ENCODE assay signal across 8 cellular contexts in the genomic region with DNA sequence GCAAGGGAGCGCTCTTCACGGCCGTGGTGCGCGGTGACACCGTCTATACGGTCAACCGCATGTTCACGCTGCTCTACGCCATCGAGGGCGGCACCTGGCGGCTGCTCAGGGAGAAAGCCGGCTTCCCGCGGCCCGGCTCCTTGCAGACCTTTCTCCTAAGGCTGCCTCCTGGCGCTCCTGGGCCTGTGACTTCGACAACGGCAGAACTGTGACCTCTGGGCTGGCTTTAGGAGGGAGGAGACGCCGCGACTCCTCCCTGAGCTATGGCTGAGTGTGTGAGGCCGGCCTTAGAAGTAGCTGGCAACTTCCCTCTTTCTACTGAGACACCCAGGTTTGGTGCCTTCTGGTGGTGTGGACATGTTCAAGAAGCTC. TPM values are rescaled to one million over a fixed set of nuclear protein-coding genes. Genes with fewer than 3 reads are reported as not detected.
DNase-seq lines count a peak whose midpoint lies in the region; ATAC-seq, FAIRE-seq and TF ChIP-seq lines count a peak whose summit lies in the region.

No MANE protein-coding gene starts in this region.

- H3K4me3 ChIP-seq in A549 (no peak overlapping the region), MM.1S (ENCODE audit: low read length) (no peak overlapping the region), spleen (peak overlapping the region in 1 of 8 donors; percentile 38)

- no peaks in the 10 kb centered on the region for H4K20me1 ChIP-seq in MM.1S (ENCODE audit: insufficient read depth, low read length)

- ATAC-seq in A549 (peak; percentile 93 to 98), left ventricle myocardium superior (peak; percentile 60), HG02981 (IDR thresholded peaks at IDR 0.05; ENCODE audit: unreplicated experiment) (no peak)

- intact Hi-C loops in left ventricle myocardium superior (cut with micrococcal nuclease) (no loop called here), spleen (cut with DNase I; ENCODE audit: low total_unique reads) (no loop called here)

- WGBS in A549 (ENCODE audit: missing lambda C conversion rate), result 1% methylated on average over 11 of the region's 24 CpGs
- 9 to 22% (median 13%) methylated on average over 6 to 24 of the region's 24 CpGs for WGBS in spleen, 5 donors

- no peak for FAIRE-seq in A549 (lab: Jason Lieb, UNC)

- H3K36me3 ChIP-seq in MM.1S (replicated peaks; ENCODE audit: insufficient read depth, low read length), result no peaks in the 10 kb centered on the region
- H3K36me3 ChIP-seq in spleen, result no peaks in the 10 kb centered on the region

- no peak overlapping the region for H2AFZ ChIP-seq in MM.1S (ENCODE audit: low read length)

- H3K27me3 ChIP-seq in MM.1S (replicated peaks; ENCODE audit: insufficient read depth, low read length) (0 out of 2 replicates have a peak, but pooled peaks cover 3% of the 10 kb centered on the region), spleen (replicated peaks in 1 of 7) (peaks cover 0 to 54% (median 23%) of the 10 kb centered on the region in 7 donors)

- TF ChIP-seq EP300 in A549 (IDR thresholded peaks at IDR 0.05), result no peak

- POLR2A ChIA-PET in A549 (lab: Yijun Ruan, JAX), result no interaction called here

- H3K79me2 ChIP-seq in MM.1S (ENCODE audit: low read length), result no peaks in the 10 kb centered on the region

- H3F3A ChIP-seq in MM.1S (ENCODE audit: insufficient read depth, low read length), result no peaks in the 10 kb centered on the region

- no peak overlapping the region for H3K9ac ChIP-seq in MM.1S (ENCODE audit: low read length)

- H3K27ac ChIP-seq in A549, result peak overlapping the region; percentile 17 to 65; a peak in 5 of 6 replicates
- no peak overlapping the region for H3K27ac ChIP-seq in MM.1S (ENCODE audit: low read length)
- H3K27ac ChIP-seq in spleen, result no peak overlapping the region

- DNase-seq in A549 (ENCODE audit: low read depth in 1 of 2, low spot score in 1 of 2), result peak; percentile 91 to 92
- DNase-seq in MM.1S, result peak; percentile 41
- DNase-seq in activated effector memory CD4-positive, alpha-beta T cell treated with anti-CD3 and anti-CD28 coated beads, Interleukin-2, amount 50 U/mL, for 16 hours, result peak; percentile 82
- peak; percentile 87 for DNase-seq in left ventricle myocardium superior
- peak; percentile 82 for DNase-seq in spleen
- DNase-seq in medulla oblongata (ENCODE audit: extremely low spot score), result no peak
- DNase-seq in dedifferentiated amniotic fluid mesenchymal stem cell (ENCODE audit: extremely low spot score), result no peak

- H3K4me1 ChIP-seq in A549 (peaks cover 7% of the 10 kb centered on the region; the same call in 1 of the 3 replicates), MM.1S (ENCODE audit: low read length) (no peaks in the 10 kb centered on the region), spleen (peaks cover 3 to 26% (median 18%) of the 10 kb centered on the region in 6 donors)

- H3K9me3 ChIP-seq in A549 (no peaks in the 10 kb centered on the region), MM.1S (replicated peaks; ENCODE audit: insufficient read depth, low read length) (no peaks in the 10 kb centered on the region), spleen (no peaks in the 10 kb centered on the region)

- H3K9me2 ChIP-seq in MM.1S (replicated peaks; ENCODE audit: insufficient read depth, low read length), result no peaks in the 10 kb centered on the region

- TF ChIP-seq POLR2A in A549 (IDR thresholded peaks at IDR 0.05; ENCODE audit: low read length) (no peak), spleen (IDR thresholded peaks at IDR 0.05) (no peak)

- H3K4me2 ChIP-seq in A549, result peak overlapping the region; percentile 62
- no peak overlapping the region for H3K4me2 ChIP-seq in MM.1S (ENCODE audit: low read depth, low read length)

- TF ChIP-seq RAD21 in A549 (conservative IDR thresholded peaks at IDR 0.05 in 1 of 2, IDR thresholded peaks at IDR 0.05 in 1 of 2), result peak; percentile 84 to 95

- TF ChIP-seq CTCF in A549 (IDR thresholded peaks at IDR 0.05) (peak; percentile 93), MM.1S (IDR thresholded peaks at IDR 0.05; ENCODE audit: low read length) (peak; percentile 47), spleen (IDR thresholded peaks at IDR 0.05 in 8 of 11, conservative IDR thresholded peaks at IDR 0.05 in 3 of 11) (peak; percentile 15 to 67 (median 46))

- CTCF ChIA-PET in A549 (lab: Yijun Ruan, JAX), result interaction anchor here (0.5 to 32.9 kb wide), 40 partner anchors 8 to 638 kb away, joined by 3 to 1280 read pairs (median 5); partner anchors contain the start of genes MTFMT, PARP16, RASL12 and SLC51B

TF ChIP-seq in A549, 52 proteins besides CTCF, POLR2A, EP300 and RAD21 (continues in another document):
- 0 out of 2 replicates have a peak, but pooled peaks have one; percentile 44 for TF ChIP-seq TP53 (CRISPR knock-in tag; IDR thresholded peaks at IDR 0.05)
- TF ChIP-seq HOXB5 (CRISPR knock-in tag; IDR thresholded peaks at IDR 0.05), result peak; percentile 80; the same call in 1 of the 2 replicates
- TF ChIP-seq, protein P1, sequence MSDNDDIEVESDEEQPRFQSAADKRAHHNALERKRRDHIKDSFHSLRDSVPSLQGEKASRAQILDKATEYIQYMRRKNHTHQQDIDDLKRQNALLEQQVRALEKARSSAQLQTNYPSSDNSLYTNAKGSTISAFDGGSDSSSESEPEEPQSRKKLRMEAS (IDR thresholded peaks at IDR 0.05), result peak; percentile 98
- peak; percentile 100 for TF ChIP-seq SMC3 (IDR thresholded peaks at IDR 0.05)
- TF ChIP-seq, protein P2, sequence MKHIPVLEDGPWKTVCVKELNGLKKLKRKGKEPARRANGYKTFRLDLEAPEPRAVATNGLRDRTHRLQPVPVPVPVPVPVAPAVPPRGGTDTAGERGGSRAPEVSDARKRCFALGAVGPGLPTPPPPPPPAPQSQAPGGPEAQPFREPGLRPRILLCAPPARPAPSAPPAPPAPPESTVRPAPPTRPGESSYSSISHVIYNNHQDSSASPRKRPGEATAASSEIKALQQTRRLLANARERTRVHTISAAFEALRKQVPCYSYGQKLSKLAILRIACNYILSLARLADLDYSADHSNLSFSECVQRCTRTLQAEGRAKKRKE (CRISPR knock-in tag; IDR thresholded peaks at IDR 0.05; ENCODE audit: low read depth), result peak; percentile 51; the same call in 1 of the 2 replicates
- peak; percentile 67; the same call in 1 of the 2 replicates for TF ChIP-seq MYC (IDR thresholded peaks at IDR 0.05; ENCODE audit: borderline replicate concordance, low read length)
- TF ChIP-seq TFCP2L1 (CRISPR knock-in tag; IDR thresholded peaks at IDR 0.05), result no peak

RNA-seq across cellular contexts. Expression of gene KBTBD13, which starts 1.4 kb away (rescaled TPM):
- not detected in 2 replicates for polyA plus RNA-seq in A549 (2011; rRNA removed)
- not detected in 2 replicates for polyA plus RNA-seq in A549 (2012; cell fraction: cytosol; rRNA removed)
- polyA plus RNA-seq in A549 (2012; cell fraction: nucleus; rRNA removed), result not detected in 2 replicates
- polyA plus RNA-seq in A549 (2017; fragmentation: RNase III; extraction: RNeasy Plus Mini Kit Qiagen cat#74134 plus additional on column Dnase treatment), result not detected in 3 replicates
- not detected in 2 replicates for polyA minus RNA-seq in A549 (2011; rRNA and poly(A)+ RNA removed)
- total RNA-seq in left ventricle myocardium superior, result 10.6 TPM
- not detected for total RNA-seq in spleen
- polyA plus RNA-seq in spleen, result not detected

RNA-seq across cellular contexts. Expression of gene RASL12, which starts 10.2 kb away (rescaled TPM):
- polyA plus RNA-seq in A549 (2011; rRNA removed) (0.08 and 0.28 TPM in 2 replicates), A549 (2017; fragmentation: RNase III; extraction: RNeasy Plus Mini Kit Qiagen cat#74134 plus additional on column Dnase treatment) (0.12 to 0.34 TPM (median 0.18 TPM) in 3 replicates), spleen (1 to 10 TPM; 2.7 to 6.5 (median 6.1) TPM)
- polyA plus RNA-seq in A549 (2012; cell fraction: cytosol; rRNA removed), result 0.11 and 0.21 TPM in 2 replicates
- 0.16 and 0.17 TPM in 2 replicates for polyA plus RNA-seq in A549 (2012; cell fraction: nucleus; rRNA removed)
- 0.19 and 0.29 TPM in 2 replicates for polyA minus RNA-seq in A549 (2011; rRNA and poly(A)+ RNA removed)
- total RNA-seq in left ventricle myocardium superior (18.9 TPM), spleen (10 to 100 TPM in 2 of 7 donors, 1 to 10 TPM in 5; 8.3 to 38.5 (median 9.4) TPM)

RNA-seq across cellular contexts. Expression of gene SLC51B, which starts 32.8 kb away (rescaled TPM):
- polyA plus RNA-seq in A549 (2011; rRNA removed) (16.1 and 17.9 TPM in 2 replicates), A549 (2017; fragmentation: RNase III; extraction: RNeasy Plus Mini Kit Qiagen cat#74134 plus additional on column Dnase treatment) (8.6 to 12.2 TPM (median 8.6 TPM) in 3 replicates), spleen (under 1 TPM in 1 of 3 donors, not detected in 2; 0.09 TPM)
- polyA plus RNA-seq in A549 (2012; cell fraction: cytosol; rRNA removed), result 4.2 and 4.9 TPM in 2 replicates
- polyA plus RNA-seq in A549 (2012; cell fraction: nucleus; rRNA removed), result 1.7 and 2.4 TPM in 2 replicates
- polyA minus RNA-seq in A549 (2011; rRNA and poly(A)+ RNA removed), result 2.9 and 3.1 TPM in 2 replicates
- total RNA-seq in left ventricle myocardium superior (not detected), spleen (not detected)

RNA-seq across cellular contexts. Expression of gene UBAP1L, which starts 37.0 kb away (rescaled TPM):
- polyA plus RNA-seq in A549 (2011; rRNA removed), result 0.84 and 1.3 TPM in 2 replicates
- polyA plus RNA-seq in A549 (2012; cell fraction: cytosol; rRNA removed), result 0.88 and 0.91 TPM in 2 replicates
- polyA plus RNA-seq in A549 (2012; cell fraction: nucleus; rRNA removed), result 11.3 and 12.5 TPM in 2 replicates
- polyA plus RNA-seq in A549 (2017; fragmentation: RNase III; extraction: RNeasy Plus Mini Kit Qiagen cat#74134 plus additional on column Dnase treatment), result 0.87 to 0.96 TPM (median 0.96 TPM) in 3 replicates
- polyA minus RNA-seq in A549 (2011; rRNA and poly(A)+ RNA removed), result 2.1 TPM in 2 replicates
- total RNA-seq in left ventricle myocardium superior, result 1.3 TPM
- 10 to 100 TPM in 3 of 7 donors, 1 to 10 TPM in 4; 4.8 to 11.2 (median 7.9) TPM for total RNA-seq in spleen
- polyA plus RNA-seq in spleen, result 1 to 10 TPM; 2.5 to 8.4 (median 6.0) TPM

RNA-seq across cellular contexts. Expression of gene MTFMT, which starts 48.5 kb away (rescaled TPM):
- polyA plus RNA-seq in A549 (2011; rRNA removed) (23.4 and 25.2 TPM in 2 replicates), A549 (2017; fragmentation: RNase III; extraction: RNeasy Plus Mini Kit Qiagen cat#74134 plus additional on column Dnase treatment) (19.2 to 21.4 TPM (median 20.8 TPM) in 3 replicates), spleen (1 to 10 TPM; 3.7 to 8.3 (median 5.7) TPM)
- polyA plus RNA-seq in A549 (2012; cell fraction: cytosol; rRNA removed), result 13.2 and 14.6 TPM in 2 replicates
- 6.8 and 8.6 TPM in 2 replicates for polyA plus RNA-seq in A549 (2012; cell fraction: nucleus; rRNA removed)
- 8.7 and 10.4 TPM in 2 replicates for polyA minus RNA-seq in A549 (2011; rRNA and poly(A)+ RNA removed)
- total RNA-seq in left ventricle myocardium superior (20.4 TPM), spleen (10 to 100 TPM; 10.8 to 27.5 (median 14.8) TPM)

Comparison
In these comparisons a context has a peak if more than half of its experiments do, and no peak if none do; other contexts are left out.
1. DNase-seq: peak in A549 (2 of 2), MM.1S (single experiment), activated effector memory CD4-positive, alpha-beta T cell treated with anti-CD3 and anti-CD28 coated beads, Interleukin-2, amount 50 U/mL, for 16 hours (single experiment), left ventricle myocardium superior (single experiment) and spleen (single experiment); none in medulla oblongata (single experiment) and dedifferentiated amniotic fluid mesenchymal stem cell (single experiment).
2. H3K27ac ChIP-seq: peak in A549 (2 of 2); none in MM.1S (single experiment) and spleen (0 of 8).
3. RNA of gene KBTBD13, which starts 1.4 kb away (total RNA-seq): 10.6 TPM in left ventricle myocardium superior (single experiment); not detected in spleen; every median in the first group is over 10 times any median in the second.
4. Peak in every context shown above with its lines, with median percentiles within 50 percentile points of each other: CTCF ChIP-seq.